In the genomic region with DNA sequence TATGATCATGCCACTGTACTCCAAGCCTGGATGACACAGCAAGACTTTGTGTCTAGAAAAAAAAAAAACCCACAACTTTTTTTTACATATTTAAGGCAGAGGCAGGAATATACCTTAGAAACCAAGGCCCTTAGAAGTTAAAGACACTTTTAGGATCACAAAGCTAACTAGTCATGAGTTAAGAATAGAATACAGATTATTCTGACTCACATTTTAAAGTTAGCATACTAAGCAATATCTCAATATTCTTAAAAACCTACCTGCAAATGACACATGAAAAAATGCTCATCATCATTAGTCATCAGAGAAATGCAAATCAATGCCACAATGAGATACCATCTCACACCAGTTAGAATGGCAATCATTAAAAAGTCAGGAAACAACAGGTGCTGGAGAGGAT, we compare ENCODE assay signal across 1 cellular context.
TF ChIP-seq lines count a peak whose summit lies in the region.

No MANE protein-coding gene starts in this region.

TF ChIP-seq in K562, 482 proteins besides CTCF, POLR2A, EP300 and RAD21 (continued from another document):
- TF ChIP-seq, protein P1, sequence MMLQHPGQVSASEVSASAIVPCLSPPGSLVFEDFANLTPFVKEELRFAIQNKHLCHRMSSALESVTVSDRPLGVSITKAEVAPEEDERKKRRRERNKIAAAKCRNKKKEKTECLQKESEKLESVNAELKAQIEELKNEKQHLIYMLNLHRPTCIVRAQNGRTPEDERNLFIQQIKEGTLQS (IDR thresholded peaks at IDR 0.05), result peak; percentile 12; the same call in 1 of the 2 replicates
- TF ChIP-seq, protein P1 (CRISPR knock-in tag; conservative IDR thresholded peaks at IDR 0.05), result no peak
- peak; percentile 31 for TF ChIP-seq ZNF316 (IDR thresholded peaks at IDR 0.05)
